ENCODE assay signal across 15 cellular contexts in genomic region chr6:121479486-121480098, GRCh38. TPM values are rescaled to one million over a fixed set of nuclear protein-coding genes. Genes with fewer than 3 reads are reported as not detected.
DNase-seq lines count a peak whose midpoint lies in the region; ATAC-seq, FAIRE-seq and TF ChIP-seq lines count a peak whose summit lies in the region.
"Had no signal": no experiment of that assay in that cellular context is flagged by ENCODE, and none has a peak within 500 bp of the region (broad histone marks: within the 10 kb centered on the region; RNA-seq: fewer than 3 reads in every experiment).

No MANE protein-coding gene starts in this region.

- no peaks in the 10 kb centered on the region for H3K27me3 ChIP-seq in HCT116 (ENCODE audit: insufficient read depth, low read length)
- no peaks in the 10 kb centered on the region for H3K27me3 ChIP-seq in H7 (ENCODE audit: control insufficient read depth, insufficient read depth, low read length)
- no peaks in the 10 kb centered on the region for H3K27me3 ChIP-seq in smooth muscle cell (ENCODE audit: low read depth)

- H3K9me3 Mint-ChIP-seq in WTC11 = no peaks in the 10 kb centered on the region
- H3K9me3 Mint-ChIP-seq: CD8-positive, alpha-beta T cell; H9 had no signal

- TF ChIP-seq RAD21 in A549 (conservative IDR thresholded peaks at IDR 0.05 in 1 of 2, IDR thresholded peaks at IDR 0.05 in 1 of 2) (no peak), HCT116 (IDR thresholded peaks at IDR 0.05; ENCODE audit: low read depth) (no peak)

- DNase-seq in A549 (ENCODE audit: low read depth in 1 of 2, low spot score in 1 of 2) (peak in 1 of 2 experiments; percentile 24), HCT116 (ENCODE audit: low read depth, low spot score) (peak; percentile 65), WTC11 (ENCODE audit: low spot score) (no peak), iris pigment epithelial cell (ENCODE audit: low read depth) (peak; percentile 11), H7 (no peak), midbrain (lab: John Stamatoyannopoulos, UW) (no peak), smooth muscle cell (lab: John Stamatoyannopoulos, UW; ENCODE audit: unreplicated experiment) (no peak)
- DNase-seq: 8988T; Caco-2; CD8-positive, alpha-beta T cell; DND-41; H9 had no signal

- H3K27me3 Mint-ChIP-seq in WTC11 (ENCODE audit: low read depth) = no peaks in the 10 kb centered on the region
- H3K27me3 Mint-ChIP-seq: IgD-negative memory B cell had no signal

- POLR2A ChIA-PET in A549 (lab: Yijun Ruan, JAX) = no interaction called here
- POLR2A ChIA-PET in HCT116 (lab: Charles Lee) = no interaction called here
- POLR2A ChIA-PET in WTC11 (lab: Charles Lee) = no interaction called here

- H3K27ac Mint-ChIP-seq in WTC11 = no peak overlapping the region
- H3K27ac Mint-ChIP-seq: CD14-positive monocyte; CD8-positive, alpha-beta T cell; IgD-negative memory B cell had no signal

- H3K4me2 ChIP-seq in A549 = peak overlapping the region; percentile 72
- H3K4me2 ChIP-seq in HCT116 (ENCODE audit: low read length) = peak overlapping the region; percentile 85
- no peak overlapping the region for H3K4me2 ChIP-seq in smooth muscle cell

- H3K9ac ChIP-seq in HCT116 (ENCODE audit: low read length) = peak overlapping the region; percentile 44
- no peak overlapping the region for H3K9ac ChIP-seq in smooth muscle cell (ENCODE audit: low read depth)

- no peaks in the 10 kb centered on the region for H3K9me3 ChIP-seq in A549
- no peaks in the 10 kb centered on the region for H3K9me3 ChIP-seq in HCT116 (ENCODE audit: control insufficient read depth in 1 of 2, insufficient read depth in 1 of 2, low read depth in 1 of 2, low read length in 2 of 2)
- no peaks in the 10 kb centered on the region for H3K9me3 ChIP-seq in smooth muscle cell (replicated peaks; ENCODE audit: low read depth)
- H3K9me3 ChIP-seq: Caco-2 had no signal

- WGBS in A549 (ENCODE audit: missing lambda C conversion rate) = 47% methylated on average over 16 of the region's 21 CpGs
- WGBS in smooth muscle cell (ENCODE audit: low lambda C conversion rate) = 62% methylated on average over 21 of the region's 21 CpGs

- H3K79me2 ChIP-seq in HCT116 (ENCODE audit: insufficient read depth, low read length) (no peaks in the 10 kb centered on the region), smooth muscle cell (ENCODE audit: low read depth) (no peaks in the 10 kb centered on the region)

- BruUV-seq in HCT116 (replicated peaks; lab: Mats Ljungman, UMichigan) = no TSS peak

- CTCF ChIA-PET in A549 (lab: Yijun Ruan, JAX) = interaction anchor here (1.0 kb wide), 1 partner anchor 24 kb away, joined by 3 read pairs; no protein-coding TSS in a partner anchor
- CTCF ChIA-PET in HCT116 (lab: Charles Lee) = no interaction called here
- CTCF ChIA-PET in WTC11 (lab: Charles Lee) = no interaction called here

- no peak overlapping the region for H3K4me3 Mint-ChIP-seq in WTC11
- H3K4me3 Mint-ChIP-seq: CD14-positive monocyte; CD8-positive, alpha-beta T cell; H9; IgD-negative memory B cell had no signal

- no peak for FAIRE-seq in A549 (lab: Jason Lieb, UNC)

- H3K36me3 ChIP-seq in HCT116 (ENCODE audit: control insufficient read depth in 1 of 2, insufficient read depth in 2 of 2, low read length in 2 of 2) (no peaks in the 10 kb centered on the region), H7 (replicated peaks; ENCODE audit: control insufficient read depth, insufficient read depth, low read length) (no peaks in the 10 kb centered on the region), smooth muscle cell (ENCODE audit: low read depth) (no peaks in the 10 kb centered on the region)

- H3F3A ChIP-seq in smooth muscle cell (ENCODE audit: low read depth) = no peaks in the 10 kb centered on the region

- H3K36me3 Mint-ChIP-seq in WTC11 = no peaks in the 10 kb centered on the region
- H3K36me3 Mint-ChIP-seq: CD14-positive monocyte; CD8-positive, alpha-beta T cell; IgD-negative memory B cell had no signal

- no peaks in the 10 kb centered on the region for H3K9me2 ChIP-seq in HCT116 (ENCODE audit: insufficient read depth)

- no peak for TF ChIP-seq POLR2A in A549 (IDR thresholded peaks at IDR 0.05; ENCODE audit: low read length)
- TF ChIP-seq POLR2A in HCT116 (IDR thresholded peaks at IDR 0.05; ENCODE audit: borderline replicate concordance, extremely low read depth, insufficient read depth, insufficient read length) = no peak

- H4K20me1 ChIP-seq in HCT116 (ENCODE audit: insufficient read depth) = no peaks in the 10 kb centered on the region
- no peaks in the 10 kb centered on the region for H4K20me1 ChIP-seq in smooth muscle cell (ENCODE audit: low read depth)

- H3K4me1 ChIP-seq in A549 = peaks cover 35% of the 10 kb centered on the region
- peaks cover 30 to 41% of the 10 kb centered on the region in 2 experiments for H3K4me1 ChIP-seq in HCT116 (ENCODE audit: control insufficient read depth in 1 of 2, insufficient read depth in 2 of 2, low read length in 2 of 2)
- no peaks in the 10 kb centered on the region for H3K4me1 ChIP-seq in smooth muscle cell (ENCODE audit: low read depth)
- H3K4me1 ChIP-seq: Caco-2 had no signal

- intact Hi-C loops in HCT116 (cut with micrococcal nuclease) = no loop called here

- TF ChIP-seq EP300 in A549 (IDR thresholded peaks at IDR 0.05) = no peak

- ATAC-seq in A549 (peak; percentile 61 to 73; a peak in 5 of 6 replicates), HCT116 (peak; percentile 81), WTC11 (peak; percentile 58), GM21515 (IDR thresholded peaks at IDR 0.05; ENCODE audit: unreplicated experiment) (no peak)
- ATAC-seq: CD8-positive, alpha-beta T cell had no signal

- H2AFZ ChIP-seq in HCT116 (ENCODE audit: low read depth, low read length, poor library complexity, severe bottlenecking) (peak overlapping the region; percentile 98), smooth muscle cell (ENCODE audit: low read depth) (no peak overlapping the region)

- H3K4me1 Mint-ChIP-seq in WTC11 = peaks cover 16% of the 10 kb centered on the region
- H3K4me1 Mint-ChIP-seq: CD14-positive monocyte, IgD-negative memory B cell had no signal

- no peak for TF ChIP-seq CTCF in A549 (IDR thresholded peaks at IDR 0.05)
- no peak for TF ChIP-seq CTCF in HCT116 (IDR thresholded peaks at IDR 0.05 in 2 of 3, conservative IDR thresholded peaks at IDR 0.05 in 1 of 3; ENCODE audit: borderline replicate concordance in 1 of 3, insufficient read depth in 1 of 3, low read depth in 2 of 3, low read length in 2 of 3)
- TF ChIP-seq CTCF in WTC11 (IDR thresholded peaks at IDR 0.05) = no peak
- TF ChIP-seq CTCF in smooth muscle cell (IDR thresholded peaks at IDR 0.05; ENCODE audit: borderline replicate concordance, insufficient read depth, poor library complexity, severe bottlenecking) = no peak

- RAD21 ChIA-PET in HCT116 (lab: Charles Lee; ENCODE audit: low non-redundant PET in 1 of 2, low total read pairs in 2 of 2, uncharacterized antibody in 2 of 2, unreplicated experiment in 2 of 2) = no interaction called here

- H3K4me3 ChIP-seq in A549 (peak overlapping the region; percentile 34), HCT116 (replicated peaks in 1 of 2; ENCODE audit: low read depth in 1 of 2, low read length in 2 of 2) (peak overlapping the region; percentile 32 to 57), H7 (ENCODE audit: insufficient read depth, low read depth, low read length) (no peak overlapping the region), smooth muscle cell (no peak overlapping the region)

- H3K27ac ChIP-seq in A549 (peak overlapping the region; percentile 64 to 86), HCT116 (ENCODE audit: low read depth, low read length) (peak overlapping the region; percentile 75; the same call in 1 of the 2 replicates), smooth muscle cell (ENCODE audit: low read depth) (no peak overlapping the region)

TF ChIP-seq in A549, 52 proteins besides CTCF, POLR2A, EP300 and RAD21:
- TF ChIP-seq MAX (IDR thresholded peaks at IDR 0.05) = peak; percentile 24; the same call in 1 of the 2 replicates
- TF ChIP-seq FOSL2 (IDR thresholded peaks at IDR 0.05) = no peak
- peak; percentile 67 for TF ChIP-seq FOSL2 (CRISPR knock-in tag; IDR thresholded peaks at IDR 0.05)
- no peak for TF ChIP-seq HDAC2 (IDR thresholded peaks at IDR 0.05)

TF ChIP-seq in HCT116, 20 proteins besides CTCF, POLR2A, EP300 and RAD21:
- TF ChIP-seq TCF7L2 (IDR thresholded peaks at IDR 0.05; ENCODE audit: borderline replicate concordance, extremely low read depth, insufficient read depth, insufficient read length) (peak; percentile 89), CEBPB (IDR thresholded peaks at IDR 0.05; ENCODE audit: low read depth) (peak; percentile 31; the same call in 1 of the 2 replicates), SP1 (IDR thresholded peaks at IDR 0.05; ENCODE audit: low read depth) (peak; percentile 42; the same call in 1 of the 2 replicates), FOSL1 (IDR thresholded peaks at IDR 0.05; ENCODE audit: low read depth) (peak; percentile 77), EGR1 (IDR thresholded peaks at IDR 0.05; ENCODE audit: low read depth) (no peak), JUND (IDR thresholded peaks at IDR 0.05) (peak; percentile 71), ELF1 (IDR thresholded peaks at IDR 0.05; ENCODE audit: borderline replicate concordance, low read depth) (no peak)

TF ChIP-seq in WTC11, 78 proteins besides CTCF, POLR2A, EP300 and RAD21:
- TF ChIP-seq JUN (CRISPR knock-in tag; IDR thresholded peaks at IDR 0.05) = no peak

RNA-seq across cellular contexts. Expression of gene GJA1, which starts 44.1 kb away (rescaled TPM):
- polyA plus RNA-seq in A549 (2011; rRNA removed) (163 and 170 TPM in 2 replicates), A549 (2017; fragmentation: RNase III; extraction: RNeasy Plus Mini Kit Qiagen cat#74134 plus additional on column Dnase treatment) (76.7 to 88.9 TPM (median 87.4 TPM) in 3 replicates), smooth muscle cell (184 and 204 TPM in 2 replicates)
- polyA plus RNA-seq in A549 (2012; cell fraction: cytosol; rRNA removed) = 23.9 and 30.6 TPM in 2 replicates
- polyA plus RNA-seq in A549 (2012; cell fraction: nucleus; rRNA removed) = 26.6 and 43.0 TPM in 2 replicates
- polyA minus RNA-seq in A549 (2011; rRNA and poly(A)+ RNA removed) = 110 and 117 TPM in 2 replicates
- total RNA-seq in HCT116 (2021; ENCODE audit: unreplicated experiment) (1.1 TPM), WTC11 (2021) (546 to 700 TPM (median 682 TPM) in 3 replicates), smooth muscle cell (834 and 905 TPM in 2 replicates)
- not detected in 2 replicates for polyA plus RNA-seq in HCT116 (2012)
- 395 and 586 TPM in 2 replicates for total RNA-seq in H7 (2014; rRNA removed; shearing (Covaris generic))
- total RNA-seq: CD8-positive, alpha-beta T cell had no signal
- polyA plus RNA-seq: CD14-positive monocyte, IgD-negative memory B cell had no signal

Comparison
In these comparisons a context has a peak if more than half of its experiments do, and no peak if none do; other contexts are left out.
1. DNase-seq: peak in HCT116 (single experiment) and iris pigment epithelial cell (single experiment); none in WTC11 (single experiment), H7 (single experiment), midbrain (single experiment) and smooth muscle cell (single experiment).
2. H3K4me3 ChIP-seq: peak in A549 (single experiment) and HCT116 (2 of 2); none in H7 (single experiment) and smooth muscle cell (single experiment).
3. RNA of gene GJA1, which starts 44.1 kb away (total RNA-seq): 834 to 905 TPM in smooth muscle cell, 546 to 700 TPM in WTC11 and 395 to 586 TPM in H7; 1.1 TPM in HCT116 (single experiment); every median in the first group is over 100 times any median in the second.
4. Of the 8 proteins assayed by ChIP-seq in both WTC11 and A549: peak only in WTC11: none; only in A549: MAX; in both: none; in neither: 7.